ENCODE assay signal across 17 cellular contexts in the genomic region with DNA sequence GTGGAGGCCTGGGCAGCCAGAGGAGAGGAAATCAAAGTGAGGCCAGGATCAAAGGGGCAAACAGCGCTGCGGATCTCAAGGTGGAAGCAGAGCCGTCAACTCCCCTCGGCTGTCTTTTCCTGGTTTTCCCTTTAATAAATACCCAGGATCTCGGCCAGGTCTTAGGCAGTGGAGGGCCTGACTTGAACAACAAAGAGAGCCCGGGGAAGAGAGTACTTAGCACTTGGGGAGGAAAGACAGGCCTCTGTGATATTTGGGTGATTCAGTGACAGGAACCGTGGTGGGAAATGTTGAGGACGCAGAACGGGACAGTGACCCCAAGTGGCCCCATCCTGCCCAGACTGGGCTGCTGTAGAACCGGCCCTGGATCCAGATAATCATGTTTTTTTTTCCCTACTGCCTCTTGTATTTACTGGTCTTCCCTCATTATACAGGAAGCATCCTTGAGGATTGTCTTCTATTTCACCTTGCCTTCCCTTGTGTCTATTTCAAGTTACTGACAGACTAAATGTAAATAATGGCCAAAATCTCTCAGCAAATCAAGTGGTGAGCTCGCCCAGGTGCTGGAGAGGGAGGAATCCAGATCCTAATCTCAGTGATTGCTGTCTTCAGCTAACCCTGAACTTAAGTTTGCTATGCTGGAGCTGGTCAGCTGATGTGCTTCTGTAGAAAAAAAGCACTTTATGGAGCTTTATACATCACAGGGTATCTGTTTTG. TPM values are rescaled to one million over a fixed set of nuclear protein-coding genes. Genes with fewer than 3 reads are reported as not detected.
"Had no signal": no experiment of that assay in that cellular context is flagged by ENCODE, and none has a peak within 500 bp of the region (broad histone marks: within the 10 kb centered on the region; RNA-seq: fewer than 3 reads in every experiment).

No MANE protein-coding gene starts in this region.

- H3K4me1 ChIP-seq: ascending aorta had no signal

- H3K9me3 ChIP-seq: ascending aorta, ovary had no signal

- H3K4me3 Mint-ChIP-seq: activated CD8-positive, alpha-beta memory T cell treated with anti-CD3 and anti-CD28 coated beads, Interleukin-2, amount 10 ng/mL, durations not matched to agents 7 days and 5 days; activated naive CD8-positive, alpha-beta T cell treated with anti-CD3 and anti-CD28 coated beads for 36 hours; T-helper 17 cell had no signal

- DNase-seq: activated CD4-positive, alpha-beta T cell treated with anti-CD3 and anti-CD28 coated beads, Interleukin-2, amount 50 U/mL, for 4 hours; activated CD4-positive, CD25-positive, alpha-beta regulatory T cell; activated CD8-positive, alpha-beta memory T cell treated with anti-CD3 and anti-CD28 coated beads, Interleukin-2, amount 10 ng/mL, durations not matched to agents 7 days and 5 days; activated gamma-delta T cell; activated naive CD8-positive, alpha-beta T cell treated with anti-CD3 and anti-CD28 coated beads for 36 hours; activated T-cell treated with anti-CD3 and anti-CD28 coated beads, Interleukin-2, amount 50 U/mL, for 48 hours; effector CD8-positive, alpha-beta T cell; hypothalamus; left colon; ovary; T-helper 17 cell had no signal

- H3K4me3 ChIP-seq: ascending aorta, coronary artery, ovary had no signal

- H3K36me3 ChIP-seq: ascending aorta, ovary had no signal

- H3K36me3 Mint-ChIP-seq: activated CD8-positive, alpha-beta memory T cell treated with anti-CD3 and anti-CD28 coated beads, Interleukin-2, amount 10 ng/mL, durations not matched to agents 7 days and 5 days; activated naive CD8-positive, alpha-beta T cell treated with anti-CD3 and anti-CD28 coated beads for 36 hours had no signal

- H3K4me1 Mint-ChIP-seq: T-helper 17 cell had no signal

- ATAC-seq: activated CD8-positive, alpha-beta memory T cell treated with anti-CD3 and anti-CD28 coated beads, Interleukin-2, amount 10 ng/mL, durations not matched to agents 7 days and 5 days; left colon; T-helper 17 cell had no signal

- H3K27me3 ChIP-seq: ascending aorta, ovary had no signal

- H3K27ac ChIP-seq: ascending aorta, coronary artery had no signal

- H3K27ac Mint-ChIP-seq: activated CD8-positive, alpha-beta memory T cell treated with anti-CD3 and anti-CD28 coated beads, Interleukin-2, amount 10 ng/mL, durations not matched to agents 7 days and 5 days; activated naive CD8-positive, alpha-beta T cell treated with anti-CD3 and anti-CD28 coated beads for 36 hours; nephron; T-helper 17 cell had no signal

- H3K9me3 Mint-ChIP-seq: activated naive CD8-positive, alpha-beta T cell treated with anti-CD3 and anti-CD28 coated beads for 36 hours; nephron had no signal

RNA-seq across cellular contexts. Expression of a gene that starts 2.8 kb away (rescaled TPM):
- total RNA-seq: activated CD8-positive, alpha-beta memory T cell treated with anti-CD3 and anti-CD28 coated beads, Interleukin-2, amount 10 ng/mL, durations not matched to agents 7 days and 5 days; ascending aorta; epithelial cell of proximal tubule; renal cortical epithelial cell; skeletal muscle tissue; T-helper 17 cell had no signal
